12 cellular contexts compared by ENCODE assay signal in the genomic region with DNA sequence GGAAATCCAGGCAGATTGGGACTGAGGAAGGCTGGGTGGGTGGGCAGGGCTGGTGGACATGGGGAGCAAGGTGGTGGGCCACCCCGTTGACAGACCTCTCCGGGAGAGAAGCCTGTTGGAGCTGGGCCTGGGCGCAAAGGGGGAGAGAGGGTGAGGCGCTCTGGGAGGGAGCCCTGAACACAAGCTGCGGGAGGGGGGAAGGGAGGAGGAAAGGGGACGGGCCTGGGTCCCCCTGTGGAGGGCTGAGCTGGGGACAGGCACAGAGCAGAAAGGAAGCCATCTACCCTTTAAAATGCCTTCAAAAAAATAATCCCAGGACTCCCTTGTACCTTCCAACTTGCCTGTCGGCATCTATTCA.
DNase-seq lines count a peak whose midpoint lies in the region; ATAC-seq and TF ChIP-seq lines count a peak whose summit lies in the region.
"Had no signal": no experiment of that assay in that cellular context is flagged by ENCODE, and none has a peak within 500 bp of the region (broad histone marks: within the 10 kb centered on the region; RNA-seq: fewer than 3 reads in every experiment).

No MANE protein-coding gene starts in this region.

- WGBS in gastroesophageal sphincter (ENCODE audit: low coverage in 1 of 2), 2 donors: no CpG with 5 or more reads among the region's 7 CpGs
- WGBS in stomach, 5 donors: 68 to 79% (median 70%) methylated on average over 7 of the region's 7 CpGs

- intact Hi-C loops in stomach (cut with DNase I; ENCODE audit: low total_unique reads): no loop called here
- intact Hi-C loops in PC-3 (cut with micrococcal nuclease): no loop called here

- POLR2A ChIA-PET in WTC11 (lab: Charles Lee) (no interaction called here), PC-3 (lab: Charles Lee; ENCODE audit: unreplicated experiment) (no interaction called here)

- peaks cover 0 to 21% (median 0%) of the 10 kb centered on the region in 11 experiments; a peak in 3 of 22 replicates for H3K27me3 ChIP-seq in BLaER1 treated with 17β-estradiol and CSF1 and Interleukin-3, amounts not matched to agents 10 nM and 100 nM
- H3K27me3 ChIP-seq in gastroesophageal sphincter (no peaks in the 10 kb centered on the region), stomach (no peaks in the 10 kb centered on the region), PC-3 (ENCODE audit: low read length) (no peaks in the 10 kb centered on the region)

- H3F3A ChIP-seq in PC-3 (ENCODE audit: low read length, unreplicated experiment): no peaks in the 10 kb centered on the region

- no peaks in the 10 kb centered on the region; the same call in 1 of the 2 replicates for H3K27me3 Mint-ChIP-seq in WTC11 (ENCODE audit: low read depth)

- no peaks in the 10 kb centered on the region for H4K20me1 ChIP-seq in BLaER1 treated with 17β-estradiol and CSF1 and Interleukin-3, amounts not matched to agents 10 nM and 100 nM
- no peaks in the 10 kb centered on the region for H4K20me1 ChIP-seq in PC-3 (ENCODE audit: low read length)

- H3K9ac ChIP-seq in BLaER1 treated with 17β-estradiol and CSF1 and Interleukin-3, amounts not matched to agents 10 nM and 100 nM: peak overlapping the region in 1 of 11 experiments; percentile 5; a peak in 1 of 22 replicates
- no peak overlapping the region for H3K9ac ChIP-seq in PC-3 (ENCODE audit: low read length)

- peak overlapping the region in 10 of 11 experiments; percentile 70 to 90 (median 82); a peak in 18 of 22 replicates for H3K4me2 ChIP-seq in BLaER1 treated with 17β-estradiol and CSF1 and Interleukin-3, amounts not matched to agents 10 nM and 100 nM
- no peak overlapping the region for H3K4me2 ChIP-seq in PC-3 (ENCODE audit: low read length)

- H3K4me1 Mint-ChIP-seq in WTC11: peaks cover 35% of the 10 kb centered on the region
- H3K4me1 Mint-ChIP-seq: T-cell had no signal

- no peaks in the 10 kb centered on the region for H3K9me2 ChIP-seq in PC-3 (replicated peaks; ENCODE audit: low read length)

- no TSS peak for BruUV-seq in PC-3 (replicated peaks; lab: Mats Ljungman, UMichigan)

- TF ChIP-seq POLR2A in gastroesophageal sphincter (IDR thresholded peaks at IDR 0.05): no peak
- TF ChIP-seq POLR2A in stomach (IDR thresholded peaks at IDR 0.05): no peak

- H3K27ac ChIP-seq in BLaER1 treated with 17β-estradiol and CSF1 and Interleukin-3, amounts not matched to agents 10 nM and 100 nM: peak overlapping the region in 7 of 11 experiments; percentile 42 to 74 (median 58); a peak in 11 of 22 replicates
- H3K27ac ChIP-seq in gastroesophageal sphincter: peak overlapping the region in 3 of 4 donors; percentile 65 to 79 (median 75)
- peak overlapping the region; percentile 10 to 76 (median 66) for H3K27ac ChIP-seq in stomach
- no peak overlapping the region for H3K27ac ChIP-seq in PC-3 (ENCODE audit: low read length)

- H3K9me3 ChIP-seq in BLaER1 treated with 17β-estradiol and CSF1 and Interleukin-3, amounts not matched to agents 10 nM and 100 nM (replicated peaks in 1 of 11): peaks cover 17 to 24% (median 19%) of the 10 kb centered on the region in 11 experiments
- peaks cover 0 to 6% (median 0%) of the 10 kb centered on the region in 3 donors for H3K9me3 ChIP-seq in gastroesophageal sphincter
- no peaks in the 10 kb centered on the region for H3K9me3 ChIP-seq in stomach
- H3K9me3 ChIP-seq in PC-3 (ENCODE audit: low read length): no peaks in the 10 kb centered on the region

- TF ChIP-seq EP300 in gastroesophageal sphincter (IDR thresholded peaks at IDR 0.05) (no peak), stomach (IDR thresholded peaks at IDR 0.05) (no peak)

- DNase-seq in WTC11 (ENCODE audit: low spot score) (no peak), stomach (no peak), dedifferentiated amniotic fluid mesenchymal stem cell (ENCODE audit: extremely low spot score) (no peak), PC-3 (no peak), ureter (ENCODE audit: low spot score) (no peak)
- DNase-seq: cerebellar nuclear complex, kidney glomerular epithelial cell, T-cell had no signal

- CTCF ChIA-PET in WTC11 (lab: Charles Lee): interaction anchor here (0.9 to 2.5 kb wide), 5 partner anchors 8 to 40 kb away, joined by 3 to 15 read pairs (median 5); no protein-coding TSS in a partner anchor
- CTCF ChIA-PET in PC-3 (lab: Charles Lee): no interaction called here

- H3K4me1 ChIP-seq in BLaER1 treated with 17β-estradiol and CSF1 and Interleukin-3, amounts not matched to agents 10 nM and 100 nM: peaks cover 32 to 70% (median 69%) of the 10 kb centered on the region in 10 experiments
- peaks cover 4 to 33% (median 21%) of the 10 kb centered on the region in 3 donors for H3K4me1 ChIP-seq in gastroesophageal sphincter
- H3K4me1 ChIP-seq in stomach: peaks cover 13 to 46% (median 23%) of the 10 kb centered on the region in 4 donors
- no peaks in the 10 kb centered on the region for H3K4me1 ChIP-seq in PC-3 (ENCODE audit: insufficient read depth, low read length)

- no peak overlapping the region for H2AFZ ChIP-seq in PC-3 (ENCODE audit: low read length)

- H3K9me3 Mint-ChIP-seq in WTC11: peaks cover 8% of the 10 kb centered on the region

- H3K79me2 ChIP-seq in PC-3 (ENCODE audit: low read length): no peaks in the 10 kb centered on the region

- no peak overlapping the region for H3K4me3 Mint-ChIP-seq in WTC11
- H3K4me3 Mint-ChIP-seq: IgD-negative memory B cell, T-cell had no signal

- no peak overlapping the region for H3K4me3 ChIP-seq in BLaER1 treated with 17β-estradiol and CSF1 and Interleukin-3, amounts not matched to agents 10 nM and 100 nM
- H3K4me3 ChIP-seq in gastroesophageal sphincter (no peak overlapping the region), stomach (no peak overlapping the region), PC-3 (ENCODE audit: low read length) (no peak overlapping the region)

- H3K27ac Mint-ChIP-seq in WTC11: no peak overlapping the region
- H3K27ac Mint-ChIP-seq: IgD-negative memory B cell, T-cell had no signal

- peaks cover 6% of the 10 kb centered on the region; the same call in 1 of the 2 replicates for H3K36me3 Mint-ChIP-seq in WTC11
- H3K36me3 Mint-ChIP-seq: IgD-negative memory B cell, T-cell had no signal

- TF ChIP-seq CTCF in WTC11 (IDR thresholded peaks at IDR 0.05) (no peak), gastroesophageal sphincter (IDR thresholded peaks at IDR 0.05) (no peak), stomach (IDR thresholded peaks at IDR 0.05) (no peak), PC-3 (conservative IDR thresholded peaks at IDR 0.05; ENCODE audit: low read depth, low read length) (no peak)

- ATAC-seq in WTC11 (peak; percentile 29; the same call in 1 of the 2 replicates), gastroesophageal sphincter (no peak), PC-3 (no peak), HG03097 (IDR thresholded peaks at IDR 0.05; ENCODE audit: low FRiP score, unreplicated experiment) (no peak)
- ATAC-seq: T-cell had no signal

- H3K36me3 ChIP-seq in BLaER1 treated with 17β-estradiol and CSF1 and Interleukin-3, amounts not matched to agents 10 nM and 100 nM: no peaks in the 10 kb centered on the region
- H3K36me3 ChIP-seq in gastroesophageal sphincter: no peaks in the 10 kb centered on the region
- H3K36me3 ChIP-seq in stomach: no peaks in the 10 kb centered on the region
- H3K36me3 ChIP-seq in PC-3 (ENCODE audit: low read depth, low read length): no peaks in the 10 kb centered on the region

TF ChIP-seq in WTC11, 78 proteins besides CTCF, POLR2A, EP300 and RAD21:
- no peak for TF ChIP-seq KAT7 (CRISPR knock-in tag; IDR thresholded peaks at IDR 0.05; ENCODE audit: borderline replicate concordance)
- TF ChIP-seq JAZF1 (CRISPR knock-in tag; IDR thresholded peaks at IDR 0.05): no peak
- TF ChIP-seq, protein P1, sequence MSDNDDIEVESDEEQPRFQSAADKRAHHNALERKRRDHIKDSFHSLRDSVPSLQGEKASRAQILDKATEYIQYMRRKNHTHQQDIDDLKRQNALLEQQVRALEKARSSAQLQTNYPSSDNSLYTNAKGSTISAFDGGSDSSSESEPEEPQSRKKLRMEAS (CRISPR knock-in tag; IDR thresholded peaks at IDR 0.05): no peak
- TF ChIP-seq NR3C1 (CRISPR knock-in tag; conservative IDR thresholded peaks at IDR 0.05; ENCODE audit: low read depth): no peak
- no peak for TF ChIP-seq ELF4 (CRISPR knock-in tag; IDR thresholded peaks at IDR 0.05; ENCODE audit: low read depth)
- TF ChIP-seq, protein P2, sequence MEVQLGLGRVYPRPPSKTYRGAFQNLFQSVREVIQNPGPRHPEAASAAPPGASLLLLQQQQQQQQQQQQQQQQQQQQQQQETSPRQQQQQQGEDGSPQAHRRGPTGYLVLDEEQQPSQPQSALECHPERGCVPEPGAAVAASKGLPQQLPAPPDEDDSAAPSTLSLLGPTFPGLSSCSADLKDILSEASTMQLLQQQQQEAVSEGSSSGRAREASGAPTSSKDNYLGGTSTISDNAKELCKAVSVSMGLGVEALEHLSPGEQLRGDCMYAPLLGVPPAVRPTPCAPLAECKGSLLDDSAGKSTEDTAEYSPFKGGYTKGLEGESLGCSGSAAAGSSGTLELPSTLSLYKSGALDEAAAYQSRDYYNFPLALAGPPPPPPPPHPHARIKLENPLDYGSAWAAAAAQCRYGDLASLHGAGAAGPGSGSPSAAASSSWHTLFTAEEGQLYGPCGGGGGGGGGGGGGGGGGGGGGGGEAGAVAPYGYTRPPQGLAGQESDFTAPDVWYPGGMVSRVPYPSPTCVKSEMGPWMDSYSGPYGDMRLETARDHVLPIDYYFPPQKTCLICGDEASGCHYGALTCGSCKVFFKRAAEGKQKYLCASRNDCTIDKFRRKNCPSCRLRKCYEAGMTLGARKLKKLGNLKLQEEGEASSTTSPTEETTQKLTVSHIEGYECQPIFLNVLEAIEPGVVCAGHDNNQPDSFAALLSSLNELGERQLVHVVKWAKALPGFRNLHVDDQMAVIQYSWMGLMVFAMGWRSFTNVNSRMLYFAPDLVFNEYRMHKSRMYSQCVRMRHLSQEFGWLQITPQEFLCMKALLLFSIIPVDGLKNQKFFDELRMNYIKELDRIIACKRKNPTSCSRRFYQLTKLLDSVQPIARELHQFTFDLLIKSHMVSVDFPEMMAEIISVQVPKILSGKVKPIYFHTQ (CRISPR knock-in tag; IDR thresholded peaks at IDR 0.05): no peak
- TF ChIP-seq MYBL2 (CRISPR knock-in tag; IDR thresholded peaks at IDR 0.05): no peak
- TF ChIP-seq OVOL2 (CRISPR knock-in tag; IDR thresholded peaks at IDR 0.05; ENCODE audit: borderline replicate concordance): no peak
